ENCODE assay signal across 8 cellular contexts in genomic region chr5:115542076-115542475, GRCh38. TPM values are rescaled to one million over a fixed set of nuclear protein-coding genes. Genes with fewer than 3 reads are reported as not detected.
DNase-seq lines count a peak whose midpoint lies in the region; ATAC-seq and TF ChIP-seq lines count a peak whose summit lies in the region.

No MANE protein-coding gene starts in this region.

- H3K4me1 ChIP-seq in duodenal mucosa (ENCODE audit: control insufficient read depth in 1 of 2, insufficient read depth in 2 of 2, low read length in 2 of 2) (peaks cover 34 to 37% of the 10 kb centered on the region in 2 donors), mucosa of descending colon (ENCODE audit: low read depth) (peaks cover 39% of the 10 kb centered on the region)

- no peak for TF ChIP-seq CTCF in NB4 (IDR thresholded peaks at IDR 0.05; ENCODE audit: low read depth, low read length)
- no peak for TF ChIP-seq CTCF in osteocyte (IDR thresholded peaks at IDR 0.05)
- no peak for TF ChIP-seq CTCF in mucosa of descending colon (IDR thresholded peaks at IDR 0.05)

- H3K27me3 Mint-ChIP-seq in osteocyte (ENCODE audit: unreplicated experiment), result no peaks in the 10 kb centered on the region

- peak overlapping the region; percentile 9 to 97 for H3K9ac ChIP-seq in duodenal mucosa (ENCODE audit: low read depth in 1 of 2, low read length in 2 of 2)

- H3K9me3 Mint-ChIP-seq in osteocyte (ENCODE audit: unreplicated experiment), result no peaks in the 10 kb centered on the region

- peaks cover 4 to 19% of the 10 kb centered on the region in 2 donors for H3K36me3 ChIP-seq in duodenal mucosa (ENCODE audit: control insufficient read depth in 1 of 2, insufficient read depth in 2 of 2, low read length in 2 of 2)
- H3K36me3 ChIP-seq in mucosa of descending colon (ENCODE audit: low read depth), result no peaks in the 10 kb centered on the region

- H3K27me3 ChIP-seq in duodenal mucosa (ENCODE audit: control insufficient read depth in 1 of 2, insufficient read depth in 2 of 2, low read length in 2 of 2), result no peaks in the 10 kb centered on the region

- intact Hi-C loops in mucosa of descending colon (cut with DNase I, micrococcal nuclease), result loop anchor here in 1 of 2 donors (5.0 kb wide), 1 partner anchor 300 kb away; the partner anchor contains the start of genes AP3S1 and ATG12

- ATAC-seq in mucosa of descending colon (no peak), HG03097 (IDR thresholded peaks at IDR 0.05; ENCODE audit: low FRiP score, unreplicated experiment) (no peak)

- no peak overlapping the region for H3K27ac ChIP-seq in duodenal mucosa (ENCODE audit: low read depth, low read length)

- no peak for TF ChIP-seq POLR2A in NB4 (IDR thresholded peaks at IDR 0.05; ENCODE audit: extremely low read depth, insufficient read length)

- H3K4me3 Mint-ChIP-seq in osteocyte (ENCODE audit: unreplicated experiment), result peak overlapping the region; percentile 95

- H3K36me3 Mint-ChIP-seq in osteocyte (ENCODE audit: unreplicated experiment), result peaks cover 33% of the 10 kb centered on the region

- H3K27ac Mint-ChIP-seq in osteocyte (ENCODE audit: unreplicated experiment), result peak overlapping the region; percentile 99

- DNase-seq in DMS53 (lab: John Stamatoyannopoulos, UW) (peak; percentile 73), NB4 (ENCODE audit: low read depth) (no peak), osteocyte (ENCODE audit: extremely low spot score, unreplicated experiment) (no peak), mucosa of descending colon (no peak), HK-2 (ENCODE audit: unreplicated experiment) (no peak)
- no peak for DNase-seq in stimulated activated CD4-positive, alpha-beta T cell treated with anti-CD3 and anti-CD28 coated beads, Interleukin-4, amount 100 ng/mL, for 4 hours

- peaks cover 52% of the 10 kb centered on the region for H3K4me1 Mint-ChIP-seq in osteocyte (ENCODE audit: unreplicated experiment)

- peaks cover 0 to 14% of the 10 kb centered on the region in 2 donors for H3K9me3 ChIP-seq in duodenal mucosa (ENCODE audit: control insufficient read depth in 1 of 2, low read length in 2 of 2)
- H3K9me3 ChIP-seq in mucosa of descending colon, result peaks cover 11% of the 10 kb centered on the region

- H3K4me3 ChIP-seq in NB4 (ENCODE audit: low read depth, low read length), result peak overlapping the region; percentile 82
- H3K4me3 ChIP-seq in duodenal mucosa (ENCODE audit: low read depth in 1 of 2, low read length in 2 of 2), result peak overlapping the region; percentile 68 to 91
- H3K4me3 ChIP-seq in mucosa of descending colon, result no peak overlapping the region

RNA-seq across cellular contexts. Expression of gene FEM1C, which starts 2.5 kb away (rescaled TPM):
- total RNA-seq in osteocyte (12.4 and 12.8 TPM in 2 replicates), mucosa of descending colon (10 to 100 TPM; 31.1 to 37.7 (median 33.5) TPM)
